Comparison of ENCODE assay signal across 8 cellular contexts in genomic region chr6:73732845-73733675, GRCh38. TPM values are rescaled to one million over a fixed set of nuclear protein-coding genes. Genes with fewer than 3 reads are reported as not detected.
DNase-seq lines count a peak whose midpoint lies in the region; ATAC-seq and TF ChIP-seq lines count a peak whose summit lies in the region.

No MANE protein-coding gene starts in this region.

- H3K4me3 ChIP-seq in epithelial cell of esophagus (ENCODE audit: low read length) = no peak overlapping the region

- no peaks in the 10 kb centered on the region for H3K9me3 Mint-ChIP-seq in natural killer cell treated with Interleukin-12 subunit alpha and Interleukin-12 subunit beta and Interleukin-15 and Interleukin-18, amount 100 ng/mL, for 72 hours
- no peaks in the 10 kb centered on the region for H3K9me3 Mint-ChIP-seq in stimulated activated effector memory CD8-positive, alpha-beta T cell treated with anti-CD3 and anti-CD28 coated beads, Interleukin-12 subunit alpha, Interleukin-12 subunit beta, amount 100 ng/mL, for 72 hours

- H3K27me3 Mint-ChIP-seq in natural killer cell treated with Interleukin-12 subunit alpha and Interleukin-12 subunit beta and Interleukin-15 and Interleukin-18, amount 100 ng/mL, for 72 hours = no peaks in the 10 kb centered on the region

- peak; percentile 98 for TF ChIP-seq CTCF in epithelial cell of esophagus (IDR thresholded peaks at IDR 0.05; ENCODE audit: insufficient read depth, low read depth, low read length, missing control alignments)

- H3K4me3 Mint-ChIP-seq in natural killer cell treated with Interleukin-12 subunit alpha and Interleukin-12 subunit beta and Interleukin-15 and Interleukin-18, amount 100 ng/mL, for 72 hours = no peak overlapping the region
- H3K4me3 Mint-ChIP-seq in stimulated activated effector memory CD8-positive, alpha-beta T cell treated with anti-CD3 and anti-CD28 coated beads, Interleukin-12 subunit alpha, Interleukin-12 subunit beta, amount 100 ng/mL, for 72 hours = no peak overlapping the region

- DNase-seq in COLO668 (lab: John Stamatoyannopoulos, UW; ENCODE audit: unreplicated experiment) = peak; percentile 35
- peak; percentile 52 for DNase-seq in NOMO-1 treated with dmso at 0.1 percent for 144 hours (lab: John Stamatoyannopoulos, UW; ENCODE audit: unreplicated experiment)
- DNase-seq in activated CD8-positive, alpha-beta memory T cell treated with anti-CD3 and anti-CD28 coated beads for 48 hours (ENCODE audit: low read depth in 2 of 3, low spot score in 2 of 3) = peak; percentile 25 to 63 (median 44)
- DNase-seq in epithelial cell of esophagus (ENCODE audit: low read depth) = peak; percentile 71
- peak; percentile 69 for DNase-seq in natural killer cell treated with Interleukin-12 subunit alpha and Interleukin-12 subunit beta and Interleukin-15 and Interleukin-18, amount 100 ng/mL, for 72 hours (ENCODE audit: low spot score)
- peak; percentile 65 to 85 for DNase-seq in stimulated activated effector memory CD8-positive, alpha-beta T cell treated with anti-CD3 and anti-CD28 coated beads, Interleukin-12 subunit alpha, Interleukin-12 subunit beta, amount 100 ng/mL, for 72 hours (ENCODE audit: low spot score in 2 of 2)

- ATAC-seq in GM19372 (IDR thresholded peaks at IDR 0.05; ENCODE audit: low read depth, unreplicated experiment) (peak; percentile 79), HG03442 (IDR thresholded peaks at IDR 0.05; ENCODE audit: unreplicated experiment) (peak; percentile 68)
- ATAC-seq in natural killer cell treated with Interleukin-12 subunit alpha and Interleukin-12 subunit beta and Interleukin-15 and Interleukin-18, amount 100 ng/mL, for 72 hours = peak; percentile 71 to 81
- ATAC-seq in stimulated activated effector memory CD8-positive, alpha-beta T cell treated with anti-CD3 and anti-CD28 coated beads, Interleukin-12 subunit alpha, Interleukin-12 subunit beta, amount 100 ng/mL, for 72 hours = peak; percentile 68

- peaks cover 3 to 11% of the 10 kb centered on the region in 2 donors for H3K4me1 Mint-ChIP-seq in natural killer cell treated with Interleukin-12 subunit alpha and Interleukin-12 subunit beta and Interleukin-15 and Interleukin-18, amount 100 ng/mL, for 72 hours (ENCODE audit: low read depth in 2 of 2)
- peaks cover 12% of the 10 kb centered on the region for H3K4me1 Mint-ChIP-seq in stimulated activated effector memory CD8-positive, alpha-beta T cell treated with anti-CD3 and anti-CD28 coated beads, Interleukin-12 subunit alpha, Interleukin-12 subunit beta, amount 100 ng/mL, for 72 hours

- no peaks in the 10 kb centered on the region for H3K36me3 Mint-ChIP-seq in natural killer cell treated with Interleukin-12 subunit alpha and Interleukin-12 subunit beta and Interleukin-15 and Interleukin-18, amount 100 ng/mL, for 72 hours
- peaks cover 6% of the 10 kb centered on the region for H3K36me3 Mint-ChIP-seq in stimulated activated effector memory CD8-positive, alpha-beta T cell treated with anti-CD3 and anti-CD28 coated beads, Interleukin-12 subunit alpha, Interleukin-12 subunit beta, amount 100 ng/mL, for 72 hours

- no peak overlapping the region for H3K27ac Mint-ChIP-seq in natural killer cell treated with Interleukin-12 subunit alpha and Interleukin-12 subunit beta and Interleukin-15 and Interleukin-18, amount 100 ng/mL, for 72 hours
- H3K27ac Mint-ChIP-seq in stimulated activated effector memory CD8-positive, alpha-beta T cell treated with anti-CD3 and anti-CD28 coated beads, Interleukin-12 subunit alpha, Interleukin-12 subunit beta, amount 100 ng/mL, for 72 hours = peak overlapping the region; percentile 13

RNA-seq across cellular contexts. Expression of gene CD109, which starts 37.1 kb away (rescaled TPM):
- total RNA-seq in natural killer cell treated with Interleukin-12 subunit alpha and Interleukin-12 subunit beta and Interleukin-15 and Interleukin-18, amount 100 ng/mL, for 72 hours = 1 to 10 TPM in 1 of 2 donors, under 1 TPM in 1; 0.43 to 2.2 TPM
